In the genomic region with DNA sequence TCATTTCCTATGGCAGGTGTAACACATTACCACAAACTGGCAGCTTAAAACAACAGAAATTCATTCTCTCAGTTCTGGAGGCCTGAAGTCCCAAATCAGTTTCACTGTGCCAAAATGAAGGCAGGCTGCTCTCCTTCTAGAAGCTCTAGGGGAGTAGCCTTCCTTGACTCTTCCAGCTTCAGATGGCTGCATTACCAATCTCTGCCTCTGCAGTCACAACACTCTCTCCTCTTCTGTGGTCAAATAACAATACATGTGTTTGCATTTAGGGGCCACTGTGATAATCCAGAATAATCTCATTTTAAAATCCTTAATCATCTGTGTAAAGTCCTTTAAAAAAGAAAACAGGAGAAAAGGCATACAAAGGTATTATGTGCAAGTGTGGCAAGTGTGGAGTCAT, we compare ENCODE assay signal across 1 cellular context.
TF ChIP-seq lines count a peak whose summit lies in the region.

No MANE protein-coding gene starts in this region.

TF ChIP-seq in IMR-90, 13 proteins besides CTCF, POLR2A, EP300 and RAD21:
- TF ChIP-seq USF2 (IDR thresholded peaks at IDR 0.05; ENCODE audit: low read depth, low read length): no peak
- TF ChIP-seq BHLHE40 (IDR thresholded peaks at IDR 0.05; ENCODE audit: low read depth, low read length): no peak
TF ChIP-seq in IMR-90: peak in this region for 0.
